ENCODE assay signal across 10 cellular contexts in the genomic region with DNA sequence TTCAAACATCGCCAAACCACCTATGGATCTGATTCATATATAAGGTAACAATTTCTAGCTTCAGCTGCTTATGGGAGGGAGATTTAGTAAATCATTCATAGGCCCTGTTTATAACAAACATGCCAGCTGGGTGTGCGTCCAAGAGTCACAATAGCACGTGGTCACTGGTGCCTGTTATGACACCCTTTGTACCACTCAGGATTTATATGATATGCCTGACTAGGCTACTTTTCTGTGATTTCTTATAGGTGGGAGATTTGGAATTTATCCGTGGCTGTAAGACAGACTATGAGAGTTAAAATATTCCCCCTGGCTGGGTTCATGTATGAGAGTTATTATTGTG. TPM values are rescaled to one million over a fixed set of nuclear protein-coding genes. Genes with fewer than 3 reads are reported as not detected.
"Had no signal": no experiment of that assay in that cellular context is flagged by ENCODE, and none has a peak within 500 bp of the region (broad histone marks: within the 10 kb centered on the region; RNA-seq: fewer than 3 reads in every experiment).

No MANE protein-coding gene starts in this region.

RNA-seq across cellular contexts. Expression of a gene that starts 13.1 kb away (rescaled TPM):
- total RNA-seq: OCI-LY7, PC-3, PC-9, Peyer's patch, Right ventricle myocardium inferior, Right ventricle myocardium superior, RPMI7951, SJCRH30, SJSA1, SK-MEL-5 had no signal
